Comparison of ENCODE assay signal across 32 cellular contexts in the genomic region with DNA sequence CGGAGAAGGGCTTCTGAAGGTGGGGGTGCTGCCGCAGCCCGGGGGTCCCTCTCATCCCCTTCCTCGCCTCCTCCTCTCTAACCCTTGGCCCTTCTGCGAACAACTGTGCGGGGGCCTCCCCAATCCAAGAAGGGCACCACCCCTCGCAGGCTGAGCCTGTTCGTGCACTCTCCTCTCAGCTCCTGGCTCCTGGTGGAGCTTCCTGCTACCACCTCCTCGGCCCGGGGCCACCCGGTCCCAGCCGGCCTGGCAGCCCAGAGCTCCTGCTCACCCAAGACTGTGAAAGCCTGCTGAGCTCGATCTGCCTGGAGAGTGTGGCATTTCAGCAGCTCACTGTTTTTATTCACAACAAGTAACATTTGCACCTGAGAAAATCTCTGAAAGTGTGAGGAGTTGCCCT. TPM values are rescaled to one million over a fixed set of nuclear protein-coding genes. Genes with fewer than 3 reads are reported as not detected.
"Had no signal": no experiment of that assay in that cellular context is flagged by ENCODE, and none has a peak within 500 bp of the region (broad histone marks: within the 10 kb centered on the region; RNA-seq: fewer than 3 reads in every experiment).

No MANE protein-coding gene starts in this region.

- H3K9me3 ChIP-seq: ascending aorta, breast epithelium, SJSA1 had no signal

- H3K36me3 Mint-ChIP-seq: activated CD4-positive, alpha-beta memory T cell treated with anti-CD3 and anti-CD28 coated beads for 36 hours; activated CD8-positive, alpha-beta memory T cell treated with anti-CD3 and anti-CD28 coated beads, Interleukin-2, amount 10 ng/mL, durations not matched to agents 7 days and 5 days; activated naive CD8-positive, alpha-beta T cell treated with anti-CD3 and anti-CD28 coated beads for 36 hours had no signal

- H3K27me3 ChIP-seq: ascending aorta had no signal

- DNase-seq: activated B cell treated with CpG ODN at 0.5 μM for 24 hours; activated CD4-positive, alpha-beta memory T cell treated with anti-CD3 and anti-CD28 coated beads for 36 hours; activated CD4-positive, alpha-beta T cell treated with anti-CD3 and anti-CD28 coated beads for 4 hours; activated CD4-positive, alpha-beta T cell treated with anti-CD3 and anti-CD28 coated beads, Interleukin-2, amount 50 U/mL, for 1 hour; activated CD4-positive, CD25-positive, alpha-beta regulatory T cell treated with anti-CD3 and anti-CD28 coated beads, Interleukin-2, amount 50 U/mL, for 72 hours; activated CD8-positive, alpha-beta memory T cell treated with anti-CD3 and anti-CD28 coated beads for 24 hours; activated CD8-positive, alpha-beta memory T cell treated with anti-CD3 and anti-CD28 coated beads, Interleukin-2, amount 10 ng/mL, durations not matched to agents 7 days and 5 days; activated CD8-positive, alpha-beta memory T cell treated with anti-CD3 and anti-CD28 coated beads, Interleukin-2, amount 50 U/mL, for 48 hours; activated effector memory CD4-positive, alpha-beta T cell treated with Interleukin-2 at 50 U/mL for 16 hours; activated naive CD4-positive, alpha-beta T cell treated with anti-CD3 and anti-CD28 coated beads, Interleukin-2, amount 50 U/mL, for 16 hours; activated naive CD8-positive, alpha-beta T cell treated with anti-CD3 and anti-CD28 coated beads for 36 hours; activated T-cell treated with anti-CD3 and anti-CD28 coated beads, Interleukin-2, amount 50 U/mL, for 48 hours; amniotic stem cell; NCI-H1105; NCI-H1417 treated with DMSO at 0.1 percent for 48 hours; NCI-H1930; NCI-H2081 treated with DMSO at 0.1 percent for 48 hours; NCI-H226; NCI-H446 treated with DMSO at 0.1 percent for 48 hours; NCI-H524; T-helper 1 cell; T-helper 2 cell; T-helper 9 cell had no signal

- H3K27ac Mint-ChIP-seq: activated B cell treated with CpG ODN at 0.5 μM for 24 hours; activated CD4-positive, alpha-beta memory T cell treated with anti-CD3 and anti-CD28 coated beads for 36 hours; activated CD8-positive, alpha-beta memory T cell treated with anti-CD3 and anti-CD28 coated beads, Interleukin-2, amount 10 ng/mL, durations not matched to agents 7 days and 5 days; activated naive CD8-positive, alpha-beta T cell treated with anti-CD3 and anti-CD28 coated beads for 36 hours had no signal

- H3K36me3 ChIP-seq: ascending aorta, breast epithelium, SJSA1 had no signal

- H3K27ac ChIP-seq: ascending aorta, breast epithelium, SJSA1, VCaP had no signal

- ATAC-seq: activated CD8-positive, alpha-beta memory T cell treated with anti-CD3 and anti-CD28 coated beads, Interleukin-2, amount 10 ng/mL, durations not matched to agents 7 days and 5 days; Panc1; SK-N-SH treated with all-trans-retinoic acid at 6 μM for 48 hours had no signal

- H3K4me3 Mint-ChIP-seq: activated B cell treated with CpG ODN at 0.5 μM for 24 hours; activated CD4-positive, alpha-beta memory T cell treated with anti-CD3 and anti-CD28 coated beads for 36 hours; activated CD8-positive, alpha-beta memory T cell treated with anti-CD3 and anti-CD28 coated beads, Interleukin-2, amount 10 ng/mL, durations not matched to agents 7 days and 5 days; activated naive CD8-positive, alpha-beta T cell treated with anti-CD3 and anti-CD28 coated beads for 36 hours had no signal

- H3K4me3 ChIP-seq: ascending aorta, breast epithelium, K562, SJSA1 had no signal

- H3K4me1 ChIP-seq: ascending aorta, breast epithelium, SJSA1 had no signal

- H3K9me3 Mint-ChIP-seq: activated B cell treated with CpG ODN at 0.5 μM for 24 hours; activated CD4-positive, alpha-beta memory T cell treated with anti-CD3 and anti-CD28 coated beads for 36 hours; activated naive CD8-positive, alpha-beta T cell treated with anti-CD3 and anti-CD28 coated beads for 36 hours had no signal

RNA-seq across cellular contexts. Expression of gene ADGRA1, which starts 2.4 kb away (rescaled TPM):
- total RNA-seq: activated B cell treated with CpG ODN at 0.5 μM for 24 hours; activated CD4-positive, alpha-beta memory T cell treated with anti-CD3 and anti-CD28 coated beads for 36 hours; activated CD8-positive, alpha-beta memory T cell treated with anti-CD3 and anti-CD28 coated beads, Interleukin-2, amount 10 ng/mL, durations not matched to agents 7 days and 5 days; activated naive CD8-positive, alpha-beta T cell treated with anti-CD3 and anti-CD28 coated beads for 36 hours; ascending aorta; K562; M059J; RPMI7951; SJSA1 had no signal
- polyA plus RNA-seq: K562 had no signal
